ENCODE assay signal across 18 cellular contexts in the genomic region with DNA sequence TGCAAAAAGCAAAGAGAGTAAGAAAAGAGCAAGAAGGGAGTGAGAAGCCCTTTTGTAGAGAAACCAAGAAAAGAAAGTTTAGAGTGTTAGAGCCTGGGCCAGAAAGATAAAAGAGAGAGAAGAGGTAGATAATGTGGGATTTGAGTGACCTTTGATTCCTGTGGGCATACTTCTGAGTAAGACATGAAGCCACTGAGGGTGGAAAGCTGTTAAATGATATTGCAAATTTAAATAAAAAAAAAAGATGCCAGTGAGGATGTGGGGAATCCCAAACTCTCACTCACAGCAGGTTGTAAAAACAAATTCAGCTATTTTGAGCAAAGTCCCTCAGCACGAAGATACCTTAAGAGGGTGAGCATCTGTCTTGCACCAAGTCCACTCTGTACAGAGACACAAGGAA. TPM values are rescaled to one million over a fixed set of nuclear protein-coding genes. Genes with fewer than 3 reads are reported as not detected.
A peak's percentile ranks its signal among the peaks of the same experiment; 100 is the strongest.
DNase-seq lines count a peak whose midpoint lies in the region; ATAC-seq, FAIRE-seq and TF ChIP-seq lines count a peak whose summit lies in the region.
"Had no signal": no experiment of that assay in that cellular context is flagged by ENCODE, and none has a peak within 500 bp of the region (broad histone marks: within the 10 kb centered on the region; RNA-seq: fewer than 3 reads in every experiment).

No MANE protein-coding gene starts in this region.

- H3K4me3 ChIP-seq in GM12865 (ENCODE audit: low read depth, low read length): no peak overlapping the region; the same call in 1 of the 2 replicates
- no peak overlapping the region for H3K4me3 ChIP-seq in HEK293 (ENCODE audit: low read depth, low read length)
- peak overlapping the region; percentile 70 for H3K4me3 ChIP-seq in OCI-LY7 (ENCODE audit: low read depth, low read length, poor library complexity, severe bottlenecking)
- H3K4me3 ChIP-seq in K562: no peak overlapping the region

- H3K36me3 Mint-ChIP-seq in glutamatergic neuron (ENCODE audit: unreplicated experiment): peaks cover 4% of the 10 kb centered on the region
- H3K36me3 Mint-ChIP-seq: CD4-positive, alpha-beta memory T cell had no signal

- no peak overlapping the region for H3K27ac Mint-ChIP-seq in glutamatergic neuron (ENCODE audit: unreplicated experiment)
- H3K27ac Mint-ChIP-seq: CD4-positive, alpha-beta memory T cell had no signal

- H3K79me2 ChIP-seq in OCI-LY7 (ENCODE audit: insufficient read depth, low read depth, low read length) (peaks cover 74% of the 10 kb centered on the region; the same call in 1 of the 2 replicates), K562 (ENCODE audit: control insufficient read depth, insufficient read depth, low read length) (no peaks in the 10 kb centered on the region)

- no peak for TF ChIP-seq POLR2A in K562 (conservative IDR thresholded peaks at IDR 0.05)

- H3K27me3 ChIP-seq in K562 (ENCODE audit: control insufficient read depth in 2 of 2, insufficient read depth in 2 of 2, low read length in 2 of 2): peaks cover 21 to 40% of the 10 kb centered on the region in 2 experiments

- ATAC-seq in K562 (no peak), GM19463 (IDR thresholded peaks at IDR 0.05; ENCODE audit: unreplicated experiment) (no peak)

- TF ChIP-seq CTCF in GM12865 (IDR thresholded peaks at IDR 0.05; ENCODE audit: insufficient read depth, low read depth, low read length, missing control alignments): no peak
- no peak for TF ChIP-seq CTCF in HEK293 (tag by site-specific recombination; IDR thresholded peaks at IDR 0.05)
- TF ChIP-seq CTCF in OCI-LY7 (conservative IDR thresholded peaks at IDR 0.05; ENCODE audit: low read length): no peak
- TF ChIP-seq CTCF in K562 (IDR thresholded peaks at IDR 0.05 in 2 of 3, conservative IDR thresholded peaks at IDR 0.05 in 1 of 3; ENCODE audit: insufficient read depth in 2 of 3, low read depth in 1 of 3, low read length in 3 of 3): no peak
- TF ChIP-seq CTCF in glutamatergic neuron (IDR thresholded peaks at IDR 0.05; ENCODE audit: partially characterized antibody, unreplicated experiment): no peak

- no peaks in the 10 kb centered on the region for H3K9me2 ChIP-seq in OCI-LY7 (ENCODE audit: insufficient read depth, low read length)

- H3K4me3 Mint-ChIP-seq in glutamatergic neuron (ENCODE audit: unreplicated experiment): no peak overlapping the region
- H3K4me3 Mint-ChIP-seq: CD4-positive, alpha-beta memory T cell had no signal

- H3K4me1 ChIP-seq in HEK293 (ENCODE audit: control insufficient read depth, insufficient read depth, low read length) (no peaks in the 10 kb centered on the region), OCI-LY7 (ENCODE audit: insufficient read depth, low read length, poor library complexity, severe bottlenecking) (peaks cover 98% of the 10 kb centered on the region), K562 (replicated peaks in 1 of 2; ENCODE audit: control insufficient read depth in 2 of 2, insufficient read depth in 2 of 2, low read length in 2 of 2) (peaks cover 0 to 13% of the 10 kb centered on the region in 2 experiments; a peak in 4 of 5 replicates)

- H3K27me3 Mint-ChIP-seq in glutamatergic neuron (ENCODE audit: unreplicated experiment): peaks cover 6% of the 10 kb centered on the region

- no TSS peak for BruUV-seq in OCI-LY7 (replicated peaks; lab: Mats Ljungman, UMichigan)
- no TSS peak for BruUV-seq in K562 (replicated peaks; lab: Mats Ljungman, UMichigan)

- H2AFZ ChIP-seq in OCI-LY7 (ENCODE audit: low read length): peak overlapping the region; percentile 2; the same call in 1 of the 2 replicates
- no peak overlapping the region for H2AFZ ChIP-seq in K562 (ENCODE audit: low read depth, low read length)

- H3K4me2 ChIP-seq in OCI-LY7 (ENCODE audit: low read length) (peak overlapping the region; percentile 93), K562 (ENCODE audit: insufficient read depth, low read length) (no peak overlapping the region)

- no peak overlapping the region for H3K27ac ChIP-seq in HEK293 (ENCODE audit: extremely low read depth, low read depth, low read length)
- peak overlapping the region; percentile 84 for H3K27ac ChIP-seq in OCI-LY7 (ENCODE audit: low read depth, low read length, poor library complexity, severe bottlenecking)
- H3K27ac ChIP-seq in K562 (ENCODE audit: extremely low read depth, low read depth, low read length): no peak overlapping the region
- H3K27ac ChIP-seq: HL-60 had no signal

- no peak for TF ChIP-seq EP300 in K562 (IDR thresholded peaks at IDR 0.05; ENCODE audit: low read length)

- CTCF ChIA-PET in HEK293 (lab: Yijun Ruan, JAX): interaction anchor here (0.5 to 2.1 kb wide), 10 partner anchors 12 to 160 kb away, joined by 3 to 12 read pairs (median 4); no protein-coding TSS in a partner anchor
- CTCF ChIA-PET in OCI-LY7 (lab: Charles Lee; ENCODE audit: unreplicated experiment): interaction anchor here (1.3 to 3.6 kb wide), 3 partner anchors 10 to 124 kb away, joined by 5 to 41 read pairs (median 10); no protein-coding TSS in a partner anchor
- CTCF ChIA-PET in K562 (lab: Yijun Ruan, JAX; ENCODE audit: low intra/inter-chr PET ratio): interaction anchor here (1.0 kb wide), 1 partner anchor 58 kb away, joined by 3 read pairs; no protein-coding TSS in a partner anchor

- in situ Hi-C loops in K562 (cut with MboI): no loop called here

- WGBS in K562 (ENCODE audit: insufficient coverage, low coverage, missing lambda C conversion rate): 0% methylated on average over 1 of the region's 1 CpG

- H3K9ac ChIP-seq in K562 (ENCODE audit: insufficient read depth in 1 of 2, low read depth in 2 of 2, low read length in 2 of 2): no peak overlapping the region

- intact Hi-C loops in OCI-LY7 (cut with micrococcal nuclease; ENCODE audit: unreplicated experiment): loop anchor here (2.0 to 10.0 kb wide), 3 partner anchors 125 to 893 kb away; no protein-coding TSS in a partner anchor
- intact Hi-C loops in K562 (cut with micrococcal nuclease): loop anchor here (5.0 kb wide), 1 partner anchor 330 kb away; no protein-coding TSS in a partner anchor

- peaks cover 19% of the 10 kb centered on the region for H3K4me1 Mint-ChIP-seq in glutamatergic neuron (ENCODE audit: low read depth, unreplicated experiment)
- H3K4me1 Mint-ChIP-seq: CD4-positive, alpha-beta memory T cell had no signal

- POLR2A ChIA-PET in HEK293 (lab: Yijun Ruan, JAX): interaction anchor here (0.7 kb wide), 1 partner anchor 60 kb away, joined by 3 read pairs; a partner anchor contains a TSS
- POLR2A ChIA-PET in OCI-LY7 (lab: Charles Lee): interaction anchor here (0.9 to 9.1 kb wide), 14 partner anchors 11 to 154 kb away, joined by 3 to 262 read pairs (median 5); a partner anchor contains a TSS
- POLR2A ChIA-PET in K562 (lab: Yijun Ruan, JAX): interaction anchor here (0.5 to 6.4 kb wide), 23 partner anchors 10 to 1113 kb away, joined by 3 to 110 read pairs (median 4); no protein-coding TSS in a partner anchor

- H4K20me1 ChIP-seq in OCI-LY7 (ENCODE audit: insufficient read depth, low read length): no peaks in the 10 kb centered on the region
- H4K20me1 ChIP-seq in K562 (replicated peaks; ENCODE audit: control insufficient read depth, insufficient read depth, low read length): peaks cover 16% of the 10 kb centered on the region; the same call in 1 of the 2 replicates

- H3K36me3 ChIP-seq in HEK293 (ENCODE audit: control insufficient read depth in 2 of 2, insufficient read depth in 1 of 2, low read length in 2 of 2) (no peaks in the 10 kb centered on the region), OCI-LY7 (ENCODE audit: insufficient read depth, low read length) (peaks cover 16% of the 10 kb centered on the region), K562 (ENCODE audit: control insufficient read depth, insufficient read depth, low read length) (no peaks in the 10 kb centered on the region)

- TF ChIP-seq RAD21 in K562 (CRISPR knock-in tag; conservative IDR thresholded peaks at IDR 0.05 in 1 of 2, IDR thresholded peaks at IDR 0.05 in 1 of 2): no peak; a peak in 1 of 4 replicates

- no peaks in the 10 kb centered on the region for H3K9me1 ChIP-seq in K562 (ENCODE audit: control insufficient read depth, insufficient read depth, low read length)

- FAIRE-seq in K562 (lab: Jason Lieb, UNC): no peak
- FAIRE-seq: HTR-8/SVneo had no signal

- H3K9me3 ChIP-seq in HEK293 (ENCODE audit: control insufficient read depth, insufficient read depth, low read depth, low read length): no peaks in the 10 kb centered on the region
- no peaks in the 10 kb centered on the region for H3K9me3 ChIP-seq in OCI-LY7 (ENCODE audit: low read length)
- no peaks in the 10 kb centered on the region for H3K9me3 ChIP-seq in K562 (replicated peaks; ENCODE audit: control insufficient read depth, insufficient read depth, low read depth, low read length)

- peak; percentile 56 for DNase-seq in GM12865 (ENCODE audit: low read depth)
- DNase-seq in OCI-LY7 (ENCODE audit: low spot score): peak; percentile 71
- DNase-seq in K562 (ENCODE audit: extremely low read depth in 1 of 4, low spot score in 3 of 4): peak in 2 of 4 experiments; percentile 71 to 73
- no peak for DNase-seq in glutamatergic neuron
- no peak for DNase-seq in stimulated activated CD4-positive, alpha-beta T cell treated with anti-CD3 and anti-CD28 coated beads, Interleukin-12 subunit alpha, Interleukin-12 subunit beta, amount 100 ng/mL, for 4 hours
- DNase-seq in epidermal melanocyte (ENCODE audit: insufficient read length, low spot score): no peak
- DNase-seq: CD4-positive, alpha-beta memory T cell; DMS79 treated with DMSO at 0.1 percent for 48 hours; GDM1; H7; NCI-H1092 treated with DMSO at 0.1 percent for 48 hours; NCI-H2081 treated with DMSO at 0.1 percent for 48 hours; NCI-H510A treated with DMSO at 0.1 percent for 48 hours; T-helper 2 cell had no signal

- H3K9me3 Mint-ChIP-seq in glutamatergic neuron (ENCODE audit: unreplicated experiment): peaks cover 5% of the 10 kb centered on the region
- H3K9me3 Mint-ChIP-seq: CD4-positive, alpha-beta memory T cell had no signal

RNA-seq across cellular contexts. Expression of a gene that starts 59.4 kb away (rescaled TPM):
- total RNA-seq in OCI-LY7 (2014; rRNA removed; shearing (Covaris generic)): 65.6 and 82.6 TPM in 2 replicates
- total RNA-seq in OCI-LY7 (2022) (98.7 and 101 TPM in 2 replicates), K562 (2014; rRNA removed) (168 and 209 TPM in 2 replicates), K562 (2014; rRNA removed; fragmentation: Illumina TruSeq; extraction: Trizol) (70.7 and 93.0 TPM in 2 replicates), K562 (2015; rRNA removed; fragmentation: Illumina TruSeq; extraction: Trizol) (132 and 135 TPM in 2 replicates), K562 (2021) (182 and 188 TPM in 2 replicates), glutamatergic neuron (ENCODE audit: unreplicated experiment) (83.5 TPM)
- 654 and 1,271 TPM in 2 replicates for total RNA-seq in K562 (2011; cell fraction: chromatin; rRNA removed; ENCODE audit: low replicate concordance)
- 667 and 676 TPM in 2 replicates for total RNA-seq in K562 (2011; cell fraction: nucleolus; rRNA removed)
- total RNA-seq in K562 (2011; cell fraction: nucleoplasm; rRNA removed): 562 and 595 TPM in 2 replicates
- polyA plus RNA-seq in K562 (2011; rRNA removed) (77.5 and 115 TPM in 2 replicates), K562 (2014; fragmentation: Illumina TruSeq; extraction: Trizol) (112 and 123 TPM in 2 replicates), K562 (2014; fragmentation: Nextera tagmentation; extraction: Ambion mirVana) (10 to 100 TPM in 1 of 2 experiments, 1 to 10 TPM in 1; 3.0 to 11.5 TPM), K562 (2014; rRNA removed) (153 and 161 TPM in 2 replicates)
- polyA plus RNA-seq in K562 (2011; cell fraction: cytosol; rRNA removed): 70.1 and 77.8 TPM in 2 replicates
- polyA plus RNA-seq in K562 (2011; cell fraction: nucleus; rRNA removed): 984 and 1,286 TPM in 2 replicates
- 96.9 and 122 TPM in 2 replicates for polyA plus RNA-seq in K562 (2012)
- 98.9 and 108 TPM in 2 replicates for polyA minus RNA-seq in K562 (2011; rRNA and poly(A)+ RNA removed)
- 76.3 and 79.3 TPM in 2 replicates for polyA minus RNA-seq in K562 (2011; cell fraction: cytosol; rRNA and poly(A)+ RNA removed)
- polyA minus RNA-seq in K562 (2011; cell fraction: nucleus; rRNA and poly(A)+ RNA removed): 248 and 295 TPM in 2 replicates

Comparison
In these comparisons a context has a peak if more than half of its experiments do, and no peak if none do; other contexts are left out.
1. DNase-seq: peak in GM12865 (single experiment) and OCI-LY7 (single experiment); none in glutamatergic neuron (single experiment), stimulated activated CD4-positive, alpha-beta T cell treated with anti-CD3 and anti-CD28 coated beads, Interleukin-12 subunit alpha, Interleukin-12 subunit beta, amount 100 ng/mL, for 4 hours (single experiment) and epidermal melanocyte (single experiment).